In the genomic region with DNA sequence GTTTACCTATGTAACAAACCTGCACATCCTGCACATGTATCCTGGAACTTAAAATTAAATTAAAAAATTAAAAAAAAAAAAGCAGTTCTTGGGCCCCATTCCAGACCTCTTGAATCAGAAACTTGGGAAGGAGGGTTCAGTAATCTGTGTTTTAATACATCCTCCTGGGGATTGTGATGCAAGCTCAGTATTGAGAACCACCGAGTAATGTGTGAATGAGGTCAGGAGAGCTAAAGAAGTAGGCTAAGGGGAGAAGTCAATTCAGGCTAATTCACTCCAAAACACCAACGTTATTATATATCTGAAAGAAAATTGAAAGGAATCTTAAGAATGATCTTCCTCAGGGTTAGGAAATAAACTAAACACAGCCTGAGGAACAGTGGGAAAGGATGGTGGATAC, we compare ENCODE assay signal across 17 cellular contexts.
"Had no signal": no experiment of that assay in that cellular context is flagged by ENCODE, and none has a peak within 500 bp of the region (broad histone marks: within the 10 kb centered on the region; RNA-seq: fewer than 3 reads in every experiment).

No MANE protein-coding gene starts in this region.

- H3K4me3 ChIP-seq: adrenal gland, left ventricle myocardium inferior, sigmoid colon, tibial nerve, vagina had no signal

- H3K27me3 ChIP-seq: adrenal gland, sigmoid colon, tibial nerve, vagina had no signal

- H3K36me3 ChIP-seq: adrenal gland, left ventricle myocardium inferior, sigmoid colon, tibial nerve, vagina had no signal

- H3K9me3 ChIP-seq: adrenal gland, left ventricle myocardium inferior, sigmoid colon, tibial nerve, vagina had no signal

- H3K27ac ChIP-seq: adrenal gland, epithelial cell of prostate, left ventricle myocardium inferior, sigmoid colon, tibial nerve, vagina, VCaP had no signal

- DNase-seq: activated CD4-positive, alpha-beta T cell treated with anti-CD3 and anti-CD28 coated beads for 4 hours; activated CD8-positive, alpha-beta memory T cell treated with anti-CD3 and anti-CD28 coated beads, Interleukin-2, amount 50 U/mL, for 4 hours; activated CD8-positive, alpha-beta T cell treated with anti-CD3 and anti-CD28 coated beads for 36 hours; activated T-cell treated with anti-CD3 and anti-CD28 coated beads, Interleukin-2, amount 50 U/mL, for 72 hours; adrenal gland; effector memory CD8-positive, alpha-beta T cell; foreskin melanocyte; head of caudate nucleus; left ventricle myocardium inferior; sigmoid colon; stimulated activated CD4-positive, alpha-beta T cell treated with anti-CD3 and anti-CD28 coated beads, Interleukin-4, amount 100 ng/mL, for 1 hour; stimulated activated CD8-positive, alpha-beta memory T cell treated with anti-CD3 and anti-CD28 coated beads, Interleukin-4, amount 100 ng/mL, for 48 hours; T1000 had no signal

- H3K4me1 ChIP-seq: adrenal gland had no signal
